9 cellular contexts compared by ENCODE assay signal in genomic region chr6:39137235-39137634, GRCh38. TPM values are rescaled to one million over a fixed set of nuclear protein-coding genes. Genes with fewer than 3 reads are reported as not detected.
DNase-seq lines count a peak whose midpoint lies in the region; ATAC-seq, FAIRE-seq and TF ChIP-seq lines count a peak whose summit lies in the region.
"Had no signal": no experiment of that assay in that cellular context is flagged by ENCODE, and none has a peak within 500 bp of the region (broad histone marks: within the 10 kb centered on the region; RNA-seq: fewer than 3 reads in every experiment).

No MANE protein-coding gene starts in this region.

- ATAC-seq in activated CD8-positive, alpha-beta T cell treated with anti-CD3 and anti-CD28 coated beads for 36 hours = peak; percentile 37
- ATAC-seq in activated CD4-positive, CD25-positive, alpha-beta regulatory T cell treated with anti-CD3 and anti-CD28 coated beads, Interleukin-2, amount 50 U/mL, for 24 hours = no peak

- H3K9me3 Mint-ChIP-seq in activated CD8-positive, alpha-beta T cell treated with anti-CD3 and anti-CD28 coated beads for 36 hours = peaks cover 15% of the 10 kb centered on the region

- no peak overlapping the region for H3K27ac Mint-ChIP-seq in activated CD8-positive, alpha-beta T cell treated with anti-CD3 and anti-CD28 coated beads for 36 hours
- H3K27ac Mint-ChIP-seq: activated naive CD4-positive, alpha-beta T cell treated with anti-CD3 and anti-CD28 coated beads, Interleukin-2, amount 50 U/mL, for 24 hours had no signal

- no peak for TF ChIP-seq CTCF in activated CD8-positive, alpha-beta T cell treated with anti-CD3 and anti-CD28 coated beads for 36 hours (IDR thresholded peaks at IDR 0.05)

- no peaks in the 10 kb centered on the region for H3K36me3 Mint-ChIP-seq in activated CD8-positive, alpha-beta T cell treated with anti-CD3 and anti-CD28 coated beads for 36 hours (ENCODE audit: low read depth)
- H3K36me3 Mint-ChIP-seq: activated naive CD4-positive, alpha-beta T cell treated with anti-CD3 and anti-CD28 coated beads, Interleukin-2, amount 50 U/mL, for 24 hours had no signal

- peak; percentile 45 for DNase-seq in ACHN
- DNase-seq in HTR-8/SVneo (ENCODE audit: insufficient read length, low spot score) = peak; percentile 15
- peak; percentile 61 for DNase-seq in activated CD8-positive, alpha-beta T cell treated with anti-CD3 and anti-CD28 coated beads for 36 hours
- peak; percentile 71 for DNase-seq in islet precursor cell
- DNase-seq in NCI-H345 (lab: John Stamatoyannopoulos, UW) = no peak
- DNase-seq in COR-L47 (lab: John Stamatoyannopoulos, UW) = no peak
- no peak for DNase-seq in SHP77 (lab: John Stamatoyannopoulos, UW)

- FAIRE-seq in HTR-8/SVneo (lab: Jason Lieb, UNC) = no peak

- in situ Hi-C loops in ACHN (cut with HindIII; ENCODE audit: low pct_ligation_motif_present, low pct_unique_long_range_greater_than_20kb, low sequenced_read_pairs) = no loop called here

- no peak overlapping the region for H3K4me3 Mint-ChIP-seq in activated CD8-positive, alpha-beta T cell treated with anti-CD3 and anti-CD28 coated beads for 36 hours
- H3K4me3 Mint-ChIP-seq: activated naive CD4-positive, alpha-beta T cell treated with anti-CD3 and anti-CD28 coated beads, Interleukin-2, amount 50 U/mL, for 24 hours had no signal

- CTCF ChIA-PET in activated CD8-positive, alpha-beta T cell treated with anti-CD3 and anti-CD28 coated beads for 36 hours (lab: Charles Lee) = interaction anchor here (1.2 to 1.8 kb wide), 3 partner anchors 13 to 173 kb away, joined by 4 to 7 read pairs (median 5); no protein-coding TSS in a partner anchor

- intact Hi-C loops in activated CD8-positive, alpha-beta T cell treated with anti-CD3 and anti-CD28 coated beads for 36 hours (cut with micrococcal nuclease) = no loop called here

- H3K27me3 Mint-ChIP-seq in activated CD8-positive, alpha-beta T cell treated with anti-CD3 and anti-CD28 coated beads for 36 hours = peaks cover 9% of the 10 kb centered on the region
- H3K27me3 Mint-ChIP-seq: activated naive CD4-positive, alpha-beta T cell treated with anti-CD3 and anti-CD28 coated beads, Interleukin-2, amount 50 U/mL, for 24 hours had no signal

- no peaks in the 10 kb centered on the region for H3K4me1 Mint-ChIP-seq in activated CD8-positive, alpha-beta T cell treated with anti-CD3 and anti-CD28 coated beads for 36 hours (ENCODE audit: low read depth)
- H3K4me1 Mint-ChIP-seq: activated naive CD4-positive, alpha-beta T cell treated with anti-CD3 and anti-CD28 coated beads, Interleukin-2, amount 50 U/mL, for 24 hours had no signal

- POLR2A ChIA-PET in activated CD8-positive, alpha-beta T cell treated with anti-CD3 and anti-CD28 coated beads for 36 hours (lab: Charles Lee) = interaction anchor here (1.2 to 1.5 kb wide), 2 partner anchors 16 to 22 kb away, joined by 3 to 4 read pairs; partner anchors contain the start of gene SAYSD1

RNA-seq across cellular contexts. Expression of gene SAYSD1, which starts 22.2 kb away (rescaled TPM):
- 10 to 100 TPM; 16.0 to 16.8 TPM for total RNA-seq in activated CD8-positive, alpha-beta T cell treated with anti-CD3 and anti-CD28 coated beads for 36 hours

Comparison
In these comparisons a context has a peak if more than half of its experiments do, and no peak if none do; other contexts are left out.
1. DNase-seq: peak in ACHN (single experiment), HTR-8/SVneo (single experiment), activated CD8-positive, alpha-beta T cell treated with anti-CD3 and anti-CD28 coated beads for 36 hours (single experiment) and islet precursor cell (single experiment); none in NCI-H345 (single experiment), COR-L47 (single experiment) and SHP77 (0 of 2).